In the genomic region with DNA sequence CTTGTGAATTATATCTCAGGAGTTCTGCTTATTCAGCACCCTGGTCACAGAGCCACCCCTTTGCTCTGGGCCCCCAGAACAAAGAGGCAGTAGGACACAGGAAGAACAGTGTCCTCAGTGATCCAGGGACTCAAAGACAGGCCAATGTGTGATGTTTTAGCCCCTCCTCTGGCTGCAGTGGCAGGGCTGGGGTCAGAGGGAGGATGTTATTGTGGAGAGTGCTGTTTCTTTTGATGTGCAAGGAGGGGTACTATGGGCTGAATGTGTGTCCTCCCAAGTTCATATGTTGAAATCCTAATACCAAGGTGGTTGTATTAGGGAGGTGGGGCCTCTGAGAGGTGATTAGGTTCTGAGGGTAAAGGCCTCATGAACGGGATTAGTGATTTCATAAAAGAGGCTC, we compare ENCODE assay signal across 9 cellular contexts.
"Had no signal": no experiment of that assay in that cellular context is flagged by ENCODE, and none has a peak within 500 bp of the region (broad histone marks: within the 10 kb centered on the region; RNA-seq: fewer than 3 reads in every experiment).

No MANE protein-coding gene starts in this region.

- H3K4me3 ChIP-seq: HAP-1 had no signal

- H3K4me1 ChIP-seq: HAP-1 had no signal

- H3K9me3 ChIP-seq: HAP-1 had no signal

- H3K36me3 Mint-ChIP-seq: IgD-negative memory B cell had no signal

- DNase-seq: GOT3, H7, HFFc6, KBM-7 had no signal

- H3K4me3 Mint-ChIP-seq: HFFc6, IgD-negative memory B cell had no signal

- H3K36me3 ChIP-seq: HAP-1 had no signal

- H3K27ac Mint-ChIP-seq: HFFc6 had no signal

- H3K27ac ChIP-seq: HL-60 had no signal

- ATAC-seq: HCT116, HepG2 had no signal
